ENCODE assay signal across 17 cellular contexts in genomic region chr5:124642148-124642547, GRCh38.
A peak's percentile ranks its signal among the peaks of the same experiment; 100 is the strongest.
DNase-seq lines count a peak whose midpoint lies in the region; ATAC-seq and TF ChIP-seq lines count a peak whose summit lies in the region.
"Had no signal": no experiment of that assay in that cellular context is flagged by ENCODE, and none has a peak within 500 bp of the region (broad histone marks: within the 10 kb centered on the region; RNA-seq: fewer than 3 reads in every experiment).

No MANE protein-coding gene starts in this region.

- no peaks in the 10 kb centered on the region for H3K9me3 ChIP-seq in Panc1 (ENCODE audit: control insufficient read depth, insufficient read depth, low read depth, low read length)
- no peaks in the 10 kb centered on the region for H3K9me3 ChIP-seq in CD8-positive, alpha-beta memory T cell (ENCODE audit: low read length)

- H3K36me3 ChIP-seq in Panc1 (ENCODE audit: control insufficient read depth, insufficient read depth, low read length) = no peaks in the 10 kb centered on the region
- no peaks in the 10 kb centered on the region for H3K36me3 ChIP-seq in CD8-positive, alpha-beta memory T cell (ENCODE audit: insufficient read depth, low read length)

- H3K27me3 ChIP-seq in Panc1 (ENCODE audit: control insufficient read depth, insufficient read depth, low read length) = no peaks in the 10 kb centered on the region
- no peaks in the 10 kb centered on the region for H3K27me3 ChIP-seq in CD8-positive, alpha-beta memory T cell (ENCODE audit: insufficient read depth, low read length, poor library complexity, severe bottlenecking)

- DNase-seq in Panc1 (ENCODE audit: low read depth, low spot score) (no peak), pons (ENCODE audit: low spot score) (peak; percentile 70), mesothelial cell of epicardium (ENCODE audit: low spot score in 2 of 2, unreplicated experiment in 2 of 2) (no peak), NCI-H187 (lab: John Stamatoyannopoulos, UW) (no peak)
- DNase-seq in CD8-positive, alpha-beta memory T cell = no peak
- DNase-seq: DND-41, Kasumi-1, NCI-H1436, NCI-H345, nucleus accumbens, PC-3, SW 1271 had no signal

- CTCF ChIA-PET in Panc1 (lab: Charles Lee) = no interaction called here
- CTCF ChIA-PET in CD8-positive, alpha-beta memory T cell (lab: Charles Lee) = no interaction called here

- H3K36me3 Mint-ChIP-seq in mesothelial cell of epicardium = peaks cover 30% of the 10 kb centered on the region
- no peaks in the 10 kb centered on the region for H3K36me3 Mint-ChIP-seq in CD8-positive, alpha-beta memory T cell

- H3K27me3 Mint-ChIP-seq in mesothelial cell of epicardium (ENCODE audit: low read depth) = no peaks in the 10 kb centered on the region
- peaks cover 0 to 7% of the 10 kb centered on the region in 2 donors for H3K27me3 Mint-ChIP-seq in CD8-positive, alpha-beta memory T cell
- H3K27me3 Mint-ChIP-seq: stimulated activated memory B cell treated with anti-CD40 and anti-IgM and Interleukin-4, amounts not matched to agents 10 μg/mL and 1 μg/mL and 100 μg/mL, for 72 hours had no signal

- ATAC-seq in GM18870 (IDR thresholded peaks at IDR 0.05; ENCODE audit: unreplicated experiment) (peak; percentile 43), HG02610 (IDR thresholded peaks at IDR 0.05; ENCODE audit: unreplicated experiment) (peak; percentile 35), Panc1 (no peak)
- ATAC-seq: PC-3; stimulated activated memory B cell treated with anti-CD40 and anti-IgM and Interleukin-4, amounts not matched to agents 10 μg/mL and 1 μg/mL and 100 μg/mL, for 72 hours had no signal

- POLR2A ChIA-PET in Panc1 (lab: Charles Lee) = no interaction called here
- POLR2A ChIA-PET in CD8-positive, alpha-beta memory T cell (lab: Charles Lee) = no interaction called here

- H3K4me3 ChIP-seq in Panc1 (ENCODE audit: low read depth in 2 of 2, low read length in 2 of 2) = no peak overlapping the region
- no peak overlapping the region for H3K4me3 ChIP-seq in CD8-positive, alpha-beta memory T cell (ENCODE audit: low read length)

- peaks cover 16% of the 10 kb centered on the region for H3K4me1 Mint-ChIP-seq in mesothelial cell of epicardium
- H3K4me1 Mint-ChIP-seq in CD8-positive, alpha-beta memory T cell = peaks cover 0 to 2% (median 0%) of the 10 kb centered on the region in 3 donors

- no peak overlapping the region for H3K27ac Mint-ChIP-seq in mesothelial cell of epicardium
- no peak overlapping the region for H3K27ac Mint-ChIP-seq in CD8-positive, alpha-beta memory T cell
- H3K27ac Mint-ChIP-seq: activated T-helper 2 cell treated with anti-CD3 and anti-CD28 coated beads, Interferon-gamma antibody, Interleukin-2, Interleukin-4, amounts not matched to agents 10 μg/mL and 5 μg/mL and 100 μg/mL, durations not matched to agents 14 hours and 24 hours and 36 hours; stimulated activated memory B cell treated with anti-CD40 and anti-IgM and Interleukin-4, amounts not matched to agents 10 μg/mL and 1 μg/mL and 100 μg/mL, for 72 hours had no signal

- BruUV-seq in Panc1 (replicated peaks; lab: Mats Ljungman, UMichigan) = no TSS peak

- H3K9me3 Mint-ChIP-seq in mesothelial cell of epicardium = no peaks in the 10 kb centered on the region
- peaks cover 0 to 2% (median 2%) of the 10 kb centered on the region in 5 donors for H3K9me3 Mint-ChIP-seq in CD8-positive, alpha-beta memory T cell
- H3K9me3 Mint-ChIP-seq: activated T-helper 2 cell treated with anti-CD3 and anti-CD28 coated beads, Interferon-gamma antibody, Interleukin-2, Interleukin-4, amounts not matched to agents 10 μg/mL and 5 μg/mL and 100 μg/mL, durations not matched to agents 14 hours and 24 hours and 36 hours; stimulated activated memory B cell treated with anti-CD40 and anti-IgM and Interleukin-4, amounts not matched to agents 10 μg/mL and 1 μg/mL and 100 μg/mL, for 72 hours had no signal

- H3K4me1 ChIP-seq in Panc1 (ENCODE audit: control insufficient read depth, insufficient read depth, low read length) = peaks cover 30% of the 10 kb centered on the region
- H3K4me1 ChIP-seq in CD8-positive, alpha-beta memory T cell (ENCODE audit: insufficient read depth, low read length) = no peaks in the 10 kb centered on the region

- H3K27ac ChIP-seq in Panc1 (ENCODE audit: low read length) = peak overlapping the region; percentile 92
- no peak overlapping the region for H3K27ac ChIP-seq in CD8-positive, alpha-beta memory T cell (ENCODE audit: low read depth, low read length)
- H3K27ac ChIP-seq: HL-60 had no signal

- intact Hi-C loops in Panc1 (cut with micrococcal nuclease; ENCODE audit: unreplicated experiment) = no loop called here

- TF ChIP-seq CTCF in Panc1 (IDR thresholded peaks at IDR 0.05) (no peak), mesothelial cell of epicardium (IDR thresholded peaks at IDR 0.05; ENCODE audit: unreplicated experiment) (no peak)

- in situ Hi-C loops in Panc1 (cut with HindIII; ENCODE audit: low pct_unique_long_range_greater_than_20kb, low sequenced_read_pairs) = no loop called here

- H3K4me3 Mint-ChIP-seq in mesothelial cell of epicardium = no peak overlapping the region
- no peak overlapping the region for H3K4me3 Mint-ChIP-seq in CD8-positive, alpha-beta memory T cell
- H3K4me3 Mint-ChIP-seq: stimulated activated memory B cell treated with anti-CD40 and anti-IgM and Interleukin-4, amounts not matched to agents 10 μg/mL and 1 μg/mL and 100 μg/mL, for 72 hours had no signal
